In genomic region chr9:83934569-83935275, GRCh38 we compare ENCODE assay signal across 10 cellular contexts. TPM values are rescaled to one million over a fixed set of nuclear protein-coding genes. Genes with fewer than 3 reads are reported as not detected.
DNase-seq lines count a peak whose midpoint lies in the region; ATAC-seq and TF ChIP-seq lines count a peak whose summit lies in the region.
"Had no signal": no experiment of that assay in that cellular context is flagged by ENCODE, and none has a peak within 500 bp of the region (broad histone marks: within the 10 kb centered on the region; RNA-seq: fewer than 3 reads in every experiment).

No MANE protein-coding gene starts in this region.

- H2BK15ac ChIP-seq in mesenchymal stem cell (ENCODE audit: low read depth, poor library complexity, severe bottlenecking) = no peak overlapping the region

- H2AK5ac ChIP-seq in mesenchymal stem cell (ENCODE audit: low read length, severe bottlenecking) = no peak overlapping the region

- peak overlapping the region in 6 of 11 experiments; percentile 21 to 70 (median 44); a peak in 9 of 22 replicates for H3K27ac ChIP-seq in BLaER1 treated with 17β-estradiol and CSF1 and Interleukin-3, amounts not matched to agents 10 nM and 100 nM
- H3K27ac ChIP-seq in body of pancreas (peak overlapping the region in 2 of 4 donors; percentile 33 to 56), mesenchymal stem cell (ENCODE audit: low read length, poor library complexity, severe bottlenecking) (no peak overlapping the region)

- in situ Hi-C loops in ACHN (cut with HindIII; ENCODE audit: low pct_ligation_motif_present, low pct_unique_long_range_greater_than_20kb, low sequenced_read_pairs) = loop anchor here (25.0 kb wide), 2 partner anchors 328 to 897 kb away; no protein-coding TSS in a partner anchor

- peak overlapping the region in 1 of 2 experiments; percentile 21 for H3K18ac ChIP-seq in mesenchymal stem cell (ENCODE audit: low read depth in 1 of 2, low read length in 2 of 2)

- no peaks in the 10 kb centered on the region for H3K36me3 ChIP-seq in BLaER1 treated with 17β-estradiol and CSF1 and Interleukin-3, amounts not matched to agents 10 nM and 100 nM
- H3K36me3 ChIP-seq in body of pancreas (replicated peaks in 1 of 2; ENCODE audit: insufficient read depth in 1 of 2, low read depth in 2 of 2) (no peaks in the 10 kb centered on the region), mesenchymal stem cell (ENCODE audit: control insufficient read depth in 1 of 2, insufficient read depth in 2 of 2, low read depth in 1 of 2, low read length in 2 of 2) (peaks cover 3 to 13% of the 10 kb centered on the region in 2 experiments)

- TF ChIP-seq CTCF in body of pancreas (IDR thresholded peaks at IDR 0.05) = no peak

- H2BK120ac ChIP-seq in mesenchymal stem cell (ENCODE audit: low read depth, low read length) = no peak overlapping the region

- no peaks in the 10 kb centered on the region for H4K20me1 ChIP-seq in BLaER1 treated with 17β-estradiol and CSF1 and Interleukin-3, amounts not matched to agents 10 nM and 100 nM

- no peak overlapping the region for H3K4me3 ChIP-seq in BLaER1 treated with 17β-estradiol and CSF1 and Interleukin-3, amounts not matched to agents 10 nM and 100 nM
- H3K4me3 ChIP-seq in body of pancreas (no peak overlapping the region), mesenchymal stem cell (ENCODE audit: insufficient read depth in 1 of 2, low read depth in 1 of 2, low read length in 2 of 2) (no peak overlapping the region)

- DNase-seq in M059J (ENCODE audit: low read depth) (peak; percentile 78), body of pancreas (no peak), mesenchymal stem cell (peak; percentile 58), ACHN (no peak)
- DNase-seq: activated CD4-positive, CD25-positive, alpha-beta regulatory T cell; left cardiac atrium had no signal

- no peaks in the 10 kb centered on the region for H3K79me1 ChIP-seq in mesenchymal stem cell (replicated peaks; ENCODE audit: low read length, poor library complexity, severe bottlenecking)

- H3K9ac ChIP-seq in BLaER1 treated with 17β-estradiol and CSF1 and Interleukin-3, amounts not matched to agents 10 nM and 100 nM = peak overlapping the region in 2 of 11 experiments; percentile 16 to 39; a peak in 1 of 22 replicates
- H3K9ac ChIP-seq in mesenchymal stem cell (ENCODE audit: low read length) = no peak overlapping the region

- H3K9me3 ChIP-seq in BLaER1 treated with 17β-estradiol and CSF1 and Interleukin-3, amounts not matched to agents 10 nM and 100 nM (replicated peaks in 1 of 11) = no peaks in the 10 kb centered on the region
- H3K9me3 ChIP-seq in body of pancreas (no peaks in the 10 kb centered on the region), mesenchymal stem cell (ENCODE audit: control insufficient read depth, low read length) (no peaks in the 10 kb centered on the region)

- ATAC-seq in body of pancreas (peak; percentile 54), HG02970 (IDR thresholded peaks at IDR 0.05; ENCODE audit: low FRiP score, unreplicated experiment) (no peak), GM19395 (IDR thresholded peaks at IDR 0.05; ENCODE audit: unreplicated experiment) (no peak), GM21786 (IDR thresholded peaks at IDR 0.05; ENCODE audit: unreplicated experiment) (no peak)

- H2BK12ac ChIP-seq in mesenchymal stem cell (ENCODE audit: low read length in 2 of 2) = peak overlapping the region in 1 of 2 experiments; percentile 77

- no peak overlapping the region for H3K14ac ChIP-seq in mesenchymal stem cell (ENCODE audit: low read length in 2 of 2)

- no peak overlapping the region for H2AFZ ChIP-seq in mesenchymal stem cell (ENCODE audit: low read depth, low read length)

- TF ChIP-seq POLR2A in body of pancreas (IDR thresholded peaks at IDR 0.05) = no peak

- no peaks in the 10 kb centered on the region for H3K27me3 ChIP-seq in BLaER1 treated with 17β-estradiol and CSF1 and Interleukin-3, amounts not matched to agents 10 nM and 100 nM
- H3K27me3 ChIP-seq in body of pancreas (no peaks in the 10 kb centered on the region), mesenchymal stem cell (ENCODE audit: control insufficient read depth in 1 of 2, insufficient read depth in 1 of 2, low read length in 2 of 2) (no peaks in the 10 kb centered on the region)

- WGBS in body of pancreas, 2 donors = 59 to 65% methylated on average over 5 of the region's 5 CpGs
- WGBS in mesenchymal stem cell = 97% methylated on average over 5 of the region's 5 CpGs

- H3K4me1 ChIP-seq in BLaER1 treated with 17β-estradiol and CSF1 and Interleukin-3, amounts not matched to agents 10 nM and 100 nM = peaks cover 0 to 66% (median 30%) of the 10 kb centered on the region in 10 experiments; a peak in 14 of 20 replicates
- H3K4me1 ChIP-seq in body of pancreas (peaks cover 13% of the 10 kb centered on the region), mesenchymal stem cell (ENCODE audit: control insufficient read depth, insufficient read depth, low read depth, low read length) (peaks cover 3% of the 10 kb centered on the region)

- no peak overlapping the region for H3K4ac ChIP-seq in mesenchymal stem cell (ENCODE audit: low read depth in 1 of 2, low read length in 2 of 2)

- no peak overlapping the region for H3K23ac ChIP-seq in mesenchymal stem cell (ENCODE audit: low read length in 2 of 2)

- no peak overlapping the region for H4K91ac ChIP-seq in mesenchymal stem cell (ENCODE audit: low read length)

- H3K4me2 ChIP-seq in BLaER1 treated with 17β-estradiol and CSF1 and Interleukin-3, amounts not matched to agents 10 nM and 100 nM = peak overlapping the region in 8 of 11 experiments; percentile 27 to 77 (median 56); a peak in 14 of 22 replicates
- no peak overlapping the region for H3K4me2 ChIP-seq in mesenchymal stem cell (ENCODE audit: low read length, poor library complexity, severe bottlenecking)

- H2BK5ac ChIP-seq in mesenchymal stem cell (ENCODE audit: low read depth, low read length, poor library complexity, severe bottlenecking) = no peak overlapping the region

- intact Hi-C loops in body of pancreas (cut with DNase I) = no loop called here

- no peak overlapping the region for H4K8ac ChIP-seq in mesenchymal stem cell (ENCODE audit: low read length)

RNA-seq across cellular contexts. Expression of gene KIF27, which starts 13.5 kb away (rescaled TPM):
- 2.3 and 2.5 TPM in 2 replicates for total RNA-seq in M059J (2014; rRNA removed; shearing (Covaris generic))
- 1 to 10 TPM; 6.0 to 6.6 TPM for total RNA-seq in body of pancreas
- 1.2 TPM for polyA plus RNA-seq in mesenchymal stem cell (2013, experiment 1 of 2)
- polyA plus RNA-seq in mesenchymal stem cell (2013, experiment 2 of 2) = 1.1 TPM

RNA-seq across cellular contexts. Expression of gene HNRNPK, which starts 45.3 kb away (rescaled TPM):
- 632 and 762 TPM in 2 replicates for total RNA-seq in M059J (2014; rRNA removed; shearing (Covaris generic))
- total RNA-seq in body of pancreas = 100 to 1,000 TPM; 132 to 223 TPM
- 352 TPM for polyA plus RNA-seq in mesenchymal stem cell (2013, experiment 1 of 2)
- polyA plus RNA-seq in mesenchymal stem cell (2013, experiment 2 of 2) = 352 TPM

RNA-seq across cellular contexts. Expression of gene RMI1, which starts 45.9 kb away (rescaled TPM):
- 12.2 and 27.7 TPM in 2 replicates for total RNA-seq in M059J (2014; rRNA removed; shearing (Covaris generic))
- 1 to 10 TPM; 3.9 to 4.3 TPM for total RNA-seq in body of pancreas
- 4.1 TPM for polyA plus RNA-seq in mesenchymal stem cell (2013, experiment 1 of 2)
- 4.1 TPM for polyA plus RNA-seq in mesenchymal stem cell (2013, experiment 2 of 2)

Comparison
In these comparisons a context has a peak if more than half of its experiments do, and no peak if none do; other contexts are left out.
1. DNase-seq: peak in M059J (single experiment) and mesenchymal stem cell (single experiment); none in body of pancreas (0 of 4) and ACHN (single experiment).